Comparison of ENCODE assay signal across 16 cellular contexts in the genomic region with DNA sequence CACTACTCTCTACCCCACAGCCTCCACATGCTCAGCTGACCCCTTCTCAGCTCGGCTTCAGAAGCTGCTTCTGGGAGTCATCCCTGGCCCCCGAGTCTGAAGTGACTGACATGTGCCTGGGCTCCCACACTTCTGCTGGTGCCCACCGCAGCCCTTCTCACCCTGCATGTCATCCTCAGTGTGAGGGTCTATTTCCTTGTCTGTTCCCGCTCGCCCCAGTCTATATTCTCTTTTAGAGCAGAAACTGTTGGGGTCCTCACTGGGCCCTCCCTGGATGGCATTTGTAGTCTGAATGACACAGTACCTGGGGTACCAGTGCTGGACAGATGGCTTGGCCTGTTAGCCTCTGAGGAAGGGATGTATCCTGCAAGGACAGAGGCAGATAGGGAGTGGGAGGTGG. TPM values are rescaled to one million over a fixed set of nuclear protein-coding genes. Genes with fewer than 3 reads are reported as not detected.
A peak's percentile ranks its signal among the peaks of the same experiment; 100 is the strongest.
DNase-seq lines count a peak whose midpoint lies in the region; ATAC-seq lines count a peak whose summit lies in the region.
"Had no signal": no experiment of that assay in that cellular context is flagged by ENCODE, and none has a peak within 500 bp of the region (broad histone marks: within the 10 kb centered on the region; RNA-seq: fewer than 3 reads in every experiment).

No MANE protein-coding gene starts in this region.

- no peaks in the 10 kb centered on the region for H3K4me1 ChIP-seq in right cardiac atrium (ENCODE audit: control insufficient read depth, insufficient read depth, low read length)
- H3K4me1 ChIP-seq: ascending aorta, prostate gland, uterus had no signal

- no peak for ATAC-seq in activated naive CD8-positive, alpha-beta T cell treated with anti-CD3 and anti-CD28 coated beads, Interleukin-2, amount 50 U/mL, for 24 hours
- ATAC-seq in stimulated activated effector memory CD8-positive, alpha-beta T cell treated with anti-CD3 and anti-CD28 coated beads, Interleukin-12 subunit alpha, Interleukin-12 subunit beta, amount 100 ng/mL, for 72 hours = no peak
- ATAC-seq in right cardiac atrium (no peak), HG03095 (IDR thresholded peaks at IDR 0.05; ENCODE audit: unreplicated experiment) (no peak)
- ATAC-seq: stimulated activated naive CD8-positive, alpha-beta T cell treated with anti-CD3 and anti-CD28 coated beads, Interleukin-15, Interleukin-2, amounts not matched to agents 100 U/mL and 50 U/mL, for 24 hours had no signal

- H3K9me3 Mint-ChIP-seq in activated naive CD4-positive, alpha-beta T cell treated with anti-CD3 and anti-CD28 coated beads, Interleukin-2, amount 10 ng/mL, durations not matched to agents 7 days and 5 days = no peaks in the 10 kb centered on the region
- H3K9me3 Mint-ChIP-seq in activated naive CD8-positive, alpha-beta T cell treated with anti-CD3 and anti-CD28 coated beads, Interleukin-2, amount 50 U/mL, for 24 hours = no peaks in the 10 kb centered on the region
- no peaks in the 10 kb centered on the region for H3K9me3 Mint-ChIP-seq in stimulated activated effector memory CD8-positive, alpha-beta T cell treated with anti-CD3 and anti-CD28 coated beads, Interleukin-12 subunit alpha, Interleukin-12 subunit beta, amount 100 ng/mL, for 72 hours

- peaks cover 3% of the 10 kb centered on the region for H3K27me3 Mint-ChIP-seq in activated naive CD4-positive, alpha-beta T cell treated with anti-CD3 and anti-CD28 coated beads, Interleukin-2, amount 10 ng/mL, durations not matched to agents 7 days and 5 days
- H3K27me3 Mint-ChIP-seq in activated naive CD8-positive, alpha-beta T cell treated with anti-CD3 and anti-CD28 coated beads, Interleukin-2, amount 50 U/mL, for 24 hours = no peaks in the 10 kb centered on the region

- H3K27ac Mint-ChIP-seq in activated naive CD4-positive, alpha-beta T cell treated with anti-CD3 and anti-CD28 coated beads, Interleukin-2, amount 10 ng/mL, durations not matched to agents 7 days and 5 days = peak overlapping the region; percentile 91
- H3K27ac Mint-ChIP-seq in activated naive CD8-positive, alpha-beta T cell treated with anti-CD3 and anti-CD28 coated beads, Interleukin-2, amount 50 U/mL, for 24 hours = peak overlapping the region; percentile 94
- peak overlapping the region; percentile 96 for H3K27ac Mint-ChIP-seq in stimulated activated effector memory CD8-positive, alpha-beta T cell treated with anti-CD3 and anti-CD28 coated beads, Interleukin-12 subunit alpha, Interleukin-12 subunit beta, amount 100 ng/mL, for 72 hours

- WGBS in right cardiac atrium = 94% methylated on average over 5 of the region's 5 CpGs

- no peak overlapping the region for H3K27ac ChIP-seq in right cardiac atrium (ENCODE audit: low read length)
- H3K27ac ChIP-seq: ascending aorta, coronary artery, prostate gland, uterus had no signal

- H3K36me3 Mint-ChIP-seq in activated naive CD4-positive, alpha-beta T cell treated with anti-CD3 and anti-CD28 coated beads, Interleukin-2, amount 10 ng/mL, durations not matched to agents 7 days and 5 days = no peaks in the 10 kb centered on the region
- no peaks in the 10 kb centered on the region for H3K36me3 Mint-ChIP-seq in activated naive CD8-positive, alpha-beta T cell treated with anti-CD3 and anti-CD28 coated beads, Interleukin-2, amount 50 U/mL, for 24 hours (ENCODE audit: low read depth)
- H3K36me3 Mint-ChIP-seq in stimulated activated effector memory CD8-positive, alpha-beta T cell treated with anti-CD3 and anti-CD28 coated beads, Interleukin-12 subunit alpha, Interleukin-12 subunit beta, amount 100 ng/mL, for 72 hours = peaks cover 18% of the 10 kb centered on the region

- no peak overlapping the region for H3K4me3 Mint-ChIP-seq in activated naive CD4-positive, alpha-beta T cell treated with anti-CD3 and anti-CD28 coated beads, Interleukin-2, amount 10 ng/mL, durations not matched to agents 7 days and 5 days
- H3K4me3 Mint-ChIP-seq in activated naive CD8-positive, alpha-beta T cell treated with anti-CD3 and anti-CD28 coated beads, Interleukin-2, amount 50 U/mL, for 24 hours = no peak overlapping the region
- peak overlapping the region; percentile 74 for H3K4me3 Mint-ChIP-seq in stimulated activated effector memory CD8-positive, alpha-beta T cell treated with anti-CD3 and anti-CD28 coated beads, Interleukin-12 subunit alpha, Interleukin-12 subunit beta, amount 100 ng/mL, for 72 hours

- H3K9me3 ChIP-seq in right cardiac atrium (ENCODE audit: control insufficient read depth, low read length) = no peaks in the 10 kb centered on the region
- H3K9me3 ChIP-seq: ascending aorta, prostate gland, uterus had no signal

- DNase-seq in activated naive CD4-positive, alpha-beta T cell treated with anti-CD3 and anti-CD28 coated beads, Interleukin-2, amount 10 ng/mL, durations not matched to agents 7 days and 5 days = no peak
- no peak for DNase-seq in activated naive CD4-positive, alpha-beta T cell treated with anti-CD3 and anti-CD28 coated beads, Interleukin-2, amount 50 U/mL, for 16 hours
- DNase-seq in activated naive CD8-positive, alpha-beta T cell treated with anti-CD3 and anti-CD28 coated beads, Interleukin-2, amount 50 U/mL, for 24 hours = no peak
- DNase-seq in stimulated activated effector memory CD8-positive, alpha-beta T cell treated with anti-CD3 and anti-CD28 coated beads, Interleukin-12 subunit alpha, Interleukin-12 subunit beta, amount 100 ng/mL, for 72 hours (ENCODE audit: low spot score in 2 of 2) = no peak
- DNase-seq in right cardiac atrium = no peak
- DNase-seq: Calu3, uterus had no signal

- H3K27me3 ChIP-seq in right cardiac atrium (ENCODE audit: control insufficient read depth, insufficient read depth) = no peaks in the 10 kb centered on the region
- H3K27me3 ChIP-seq: ascending aorta, uterus had no signal

- intact Hi-C loops in right cardiac atrium (cut with DNase I) = no loop called here

- peaks cover 78% of the 10 kb centered on the region for H3K4me1 Mint-ChIP-seq in activated naive CD4-positive, alpha-beta T cell treated with anti-CD3 and anti-CD28 coated beads, Interleukin-2, amount 10 ng/mL, durations not matched to agents 7 days and 5 days
- peaks cover 64% of the 10 kb centered on the region for H3K4me1 Mint-ChIP-seq in activated naive CD8-positive, alpha-beta T cell treated with anti-CD3 and anti-CD28 coated beads, Interleukin-2, amount 50 U/mL, for 24 hours
- peaks cover 83% of the 10 kb centered on the region for H3K4me1 Mint-ChIP-seq in stimulated activated effector memory CD8-positive, alpha-beta T cell treated with anti-CD3 and anti-CD28 coated beads, Interleukin-12 subunit alpha, Interleukin-12 subunit beta, amount 100 ng/mL, for 72 hours

- CTCF ChIA-PET in activated naive CD4-positive, alpha-beta T cell treated with anti-CD3 and anti-CD28 coated beads, Interleukin-2, amount 10 ng/mL, durations not matched to agents 7 days and 5 days (lab: Charles Lee) = interaction anchor here (2.0 to 4.0 kb wide), 4 partner anchors 12 to 56 kb away, joined by 8 to 21 read pairs (median 16); a partner anchor contains a TSS

- no peak overlapping the region for H3K4me3 ChIP-seq in right cardiac atrium (ENCODE audit: low read length)
- H3K4me3 ChIP-seq: ascending aorta, coronary artery, prostate gland, uterus had no signal

RNA-seq across cellular contexts. Expression of a gene that starts 5.3 kb away (rescaled TPM):
- total RNA-seq in right cardiac atrium = 10 to 100 TPM; 19.9 to 38.3 (median 21.2) TPM
- 25.3 TPM for polyA plus RNA-seq in right cardiac atrium
- total RNA-seq: Calu3 had no signal

RNA-seq across cellular contexts. Expression of a gene that starts 13.6 kb away (rescaled TPM):
- not detected for total RNA-seq in right cardiac atrium
- not detected for polyA plus RNA-seq in right cardiac atrium
- total RNA-seq: ascending aorta, Calu3, epithelial cell of proximal tubule, G401, LHCN-M2, lower leg skin, prostate gland, uterus had no signal

RNA-seq across cellular contexts. Expression of a gene that starts 17.9 kb away (rescaled TPM):
- 10 to 100 TPM; 14.0 to 24.9 (median 15.2) TPM for total RNA-seq in right cardiac atrium
- 5.6 TPM for polyA plus RNA-seq in right cardiac atrium

RNA-seq across cellular contexts. Expression of a gene that starts 25.3 kb away (rescaled TPM):
- total RNA-seq in right cardiac atrium = 100 to 1,000 TPM in 1 of 4 donors, 10 to 100 TPM in 3; 79.7 to 125 (median 93.8) TPM
- 47.9 TPM for polyA plus RNA-seq in right cardiac atrium

RNA-seq across cellular contexts. Expression of a gene that starts 53.4 kb away (rescaled TPM):
- 10 to 100 TPM in 3 of 4 donors, 1 to 10 TPM in 1; 9.8 to 25.4 (median 14.4) TPM for total RNA-seq in right cardiac atrium
- polyA plus RNA-seq in right cardiac atrium = 34.6 TPM
- total RNA-seq: ascending aorta had no signal
